In genomic region chrY:2887386-2887785, GRCh38 we compare ENCODE assay signal across 16 cellular contexts. TPM values are rescaled to one million over a fixed set of nuclear protein-coding genes. Genes with fewer than 3 reads are reported as not detected.
DNase-seq lines count a peak whose midpoint lies in the region; ATAC-seq and TF ChIP-seq lines count a peak whose summit lies in the region.
"Had no signal": no experiment of that assay in that cellular context is flagged by ENCODE, and none has a peak within 500 bp of the region (broad histone marks: within the 10 kb centered on the region; RNA-seq: fewer than 3 reads in every experiment).

No MANE protein-coding gene starts in this region.

- H3F3A ChIP-seq in GM23248 (ENCODE audit: insufficient read depth): peaks cover 22% of the 10 kb centered on the region; the same call in 1 of the 2 replicates

- no peaks in the 10 kb centered on the region for H3K9me2 ChIP-seq in GM23248 (ENCODE audit: insufficient read depth)

- no peaks in the 10 kb centered on the region for H3K9me3 Mint-ChIP-seq in CD4-positive, alpha-beta T cell
- no peaks in the 10 kb centered on the region for H3K9me3 Mint-ChIP-seq in endodermal cell
- H3K9me3 Mint-ChIP-seq: activated naive CD4-positive, alpha-beta T cell treated with anti-CD3 and anti-CD28 coated beads, Interleukin-2, amount 50 U/mL, for 24 hours had no signal

- in situ Hi-C loops in GM23248 (cut with MboI): no loop called here

- no peak for TF ChIP-seq CTCF in CD4-positive, alpha-beta T cell (IDR thresholded peaks at IDR 0.05)
- no peak for TF ChIP-seq CTCF in endodermal cell (conservative IDR thresholded peaks at IDR 0.05)
- no peak for TF ChIP-seq CTCF in omental fat pad (IDR thresholded peaks at IDR 0.05)

- no peaks in the 10 kb centered on the region for H3K36me3 Mint-ChIP-seq in CD4-positive, alpha-beta T cell (ENCODE audit: low read depth)
- H3K36me3 Mint-ChIP-seq in endodermal cell (ENCODE audit: low read depth): no peaks in the 10 kb centered on the region

- H3K27ac ChIP-seq in CD4-positive, alpha-beta T cell (ENCODE audit: low read depth, low read length): no peak overlapping the region
- H3K27ac ChIP-seq in GM23248 (peak overlapping the region; percentile 94), SJSA1 (peak overlapping the region; percentile 77), endodermal cell (ENCODE audit: low read depth, low read length) (peak overlapping the region; percentile 60)
- H3K27ac ChIP-seq: PC-9, upper lobe of left lung, VCaP had no signal

- POLR2A ChIA-PET in CD4-positive, alpha-beta T cell (lab: Charles Lee): no interaction called here

- no peak for ATAC-seq in CD4-positive, alpha-beta T cell (ENCODE audit: poor library complexity)
- no peak for ATAC-seq in HG03342 (IDR thresholded peaks at IDR 0.05; ENCODE audit: unreplicated experiment)
- no peak for ATAC-seq in GM21529 (IDR thresholded peaks at IDR 0.05; ENCODE audit: unreplicated experiment)
- no peak for ATAC-seq in omental fat pad (ENCODE audit: low FRiP score)
- ATAC-seq: GM12878 had no signal

- H3K36me3 ChIP-seq in GM23248 (ENCODE audit: low read depth) (no peaks in the 10 kb centered on the region), SJSA1 (no peaks in the 10 kb centered on the region), endodermal cell (ENCODE audit: control insufficient read depth, insufficient read depth, low read length) (no peaks in the 10 kb centered on the region)
- H3K36me3 ChIP-seq: upper lobe of left lung had no signal

- H3K4me1 ChIP-seq in GM23248 (ENCODE audit: insufficient read depth): peaks cover 25% of the 10 kb centered on the region
- peaks cover 20% of the 10 kb centered on the region for H3K4me1 ChIP-seq in SJSA1 (replicated peaks)
- H3K4me1 ChIP-seq in endodermal cell (ENCODE audit: control insufficient read depth, insufficient read depth, low read length): peaks cover 15% of the 10 kb centered on the region
- H3K4me1 ChIP-seq: upper lobe of left lung had no signal

- WGBS in GM23248 (ENCODE audit: low coverage in 1 of 2, low lambda C conversion rate in 2 of 2, missing lambda C conversion rate in 2 of 2), 2 experiments: 11 to 12% methylated on average over 4 to 5 of the region's 5 CpGs
- WGBS in endodermal cell (ENCODE audit: insufficient coverage in 1 of 2, insufficient read length in 1 of 2), 2 experiments: 46 to 82% methylated on average over 2 to 5 of the region's 5 CpGs

- H3K9ac ChIP-seq in GM23248 (peak overlapping the region; percentile 68), endodermal cell (ENCODE audit: extremely low read depth, low read length, poor library complexity, severe bottlenecking) (no peak overlapping the region)

- CTCF ChIA-PET in CD4-positive, alpha-beta T cell (lab: Charles Lee): no interaction called here

- DNase-seq in CD4-positive, alpha-beta T cell: peak in 2 of 10 experiments; percentile 4
- DNase-seq in GM23248 (peak; percentile 76), SJSA1 (ENCODE audit: low read depth in 1 of 2, low spot score in 2 of 2) (peak; percentile 26 to 55), endodermal cell (no peak), NCI-H1417 (lab: John Stamatoyannopoulos, UW) (no peak), omental fat pad (ENCODE audit: low spot score) (no peak)
- DNase-seq: COR-L47, mammary epithelial cell, NCI-H1930, PC-9, upper lobe of left lung had no signal

- no peaks in the 10 kb centered on the region for H3K9me3 ChIP-seq in CD4-positive, alpha-beta T cell (ENCODE audit: control insufficient read depth, low read length)
- no peaks in the 10 kb centered on the region for H3K9me3 ChIP-seq in GM23248 (ENCODE audit: low read depth)
- no peaks in the 10 kb centered on the region for H3K9me3 ChIP-seq in SJSA1 (replicated peaks)
- H3K9me3 ChIP-seq in endodermal cell (ENCODE audit: control insufficient read depth, low read length): no peaks in the 10 kb centered on the region
- H3K9me3 ChIP-seq: upper lobe of left lung had no signal

- H3K79me2 ChIP-seq in GM23248 (ENCODE audit: insufficient read depth): no peaks in the 10 kb centered on the region

- no peaks in the 10 kb centered on the region for H4K20me1 ChIP-seq in GM23248 (ENCODE audit: insufficient read depth)

- H3K27me3 Mint-ChIP-seq in CD4-positive, alpha-beta T cell: no peaks in the 10 kb centered on the region
- no peaks in the 10 kb centered on the region for H3K27me3 Mint-ChIP-seq in endodermal cell (ENCODE audit: insufficient read depth)
- H3K27me3 Mint-ChIP-seq: activated naive CD4-positive, alpha-beta T cell treated with anti-CD3 and anti-CD28 coated beads, Interleukin-2, amount 50 U/mL, for 24 hours had no signal

- H3K4me2 ChIP-seq in GM23248 (ENCODE audit: unreplicated experiment): peak overlapping the region; percentile 30
- H3K4me2 ChIP-seq: PC-9 had no signal

- H3K27me3 ChIP-seq in CD4-positive, alpha-beta T cell (ENCODE audit: control insufficient read depth, insufficient read depth, low read length): no peaks in the 10 kb centered on the region
- H3K27me3 ChIP-seq in GM23248 (replicated peaks; ENCODE audit: insufficient read depth): no peaks in the 10 kb centered on the region
- no peaks in the 10 kb centered on the region for H3K27me3 ChIP-seq in SJSA1 (replicated peaks)
- no peaks in the 10 kb centered on the region for H3K27me3 ChIP-seq in endodermal cell (ENCODE audit: control insufficient read depth, insufficient read depth, low read length, poor library complexity, severe bottlenecking)
- H3K27me3 ChIP-seq: upper lobe of left lung had no signal

- intact Hi-C loops in CD4-positive, alpha-beta T cell (cut with DNase I, micrococcal nuclease): no loop called here

- peaks cover 17% of the 10 kb centered on the region for H3K4me1 Mint-ChIP-seq in CD4-positive, alpha-beta T cell (ENCODE audit: low read depth)
- H3K4me1 Mint-ChIP-seq in endodermal cell: no peaks in the 10 kb centered on the region

- peak overlapping the region; percentile 42 for H3K4me3 Mint-ChIP-seq in CD4-positive, alpha-beta T cell
- H3K4me3 Mint-ChIP-seq in endodermal cell: no peak overlapping the region

- H3K27ac Mint-ChIP-seq in CD4-positive, alpha-beta T cell: peak overlapping the region; percentile 49
- no peak overlapping the region for H3K27ac Mint-ChIP-seq in endodermal cell
- H3K27ac Mint-ChIP-seq: activated naive CD4-positive, alpha-beta T cell treated with anti-CD3 and anti-CD28 coated beads, Interleukin-2, amount 50 U/mL, for 24 hours had no signal

- H2AFZ ChIP-seq in GM23248: peak overlapping the region; percentile 49; the same call in 1 of the 2 replicates
- H2AFZ ChIP-seq: PC-9 had no signal

- peak overlapping the region; percentile 30; the same call in 1 of the 2 replicates for H3K4me3 ChIP-seq in GM23248
- H3K4me3 ChIP-seq in SJSA1: no peak overlapping the region
- H3K4me3 ChIP-seq in endodermal cell (ENCODE audit: low read length): peak overlapping the region; percentile 73
- H3K4me3 ChIP-seq: GM12878, PC-9, upper lobe of left lung had no signal

RNA-seq across cellular contexts. Expression of gene RPS4Y1, which starts 46.0 kb away (rescaled TPM):
- total RNA-seq in CD4-positive, alpha-beta T cell: 100 to 1,000 TPM; 495 to 496 TPM
- 197 and 237 TPM in 2 replicates for total RNA-seq in GM23248 (2014; rRNA removed; shearing (Covaris generic))
- polyA plus RNA-seq in GM23248 (2016; fragmentation: Nextera tagmentation; extraction: Ambion mirVana): 196 and 204 TPM in 2 replicates
- 432 and 437 TPM in 2 replicates for total RNA-seq in SJSA1 (2014; rRNA removed; shearing (Covaris generic))
- total RNA-seq in endodermal cell (100 to 1,000 TPM in 1 of 2 donors, not detected in 1; 348 TPM), omental fat pad (100 to 1,000 TPM in 2 of 4 donors, under 1 TPM in 1, not detected in 1; 0.50 to 295 (median 260) TPM)
- polyA plus RNA-seq in endodermal cell (2013, experiment 1 of 2): 306 TPM
- polyA plus RNA-seq in endodermal cell (2013, experiment 2 of 2): 270 TPM
- total RNA-seq: PC-9 had no signal
- polyA plus RNA-seq: mammary epithelial cell had no signal

RNA-seq across cellular contexts. Expression of gene ZFY, which starts 47.8 kb away (rescaled TPM):
- total RNA-seq in CD4-positive, alpha-beta T cell: 10 to 100 TPM; 21.3 to 23.6 TPM
- total RNA-seq in GM23248 (2014; rRNA removed; shearing (Covaris generic)): 14.6 and 18.5 TPM in 2 replicates
- polyA plus RNA-seq in GM23248 (2016; fragmentation: Nextera tagmentation; extraction: Ambion mirVana): 9.6 and 10.0 TPM in 2 replicates
- total RNA-seq in SJSA1 (2014; rRNA removed; shearing (Covaris generic)): 18.8 and 41.8 TPM in 2 replicates
- total RNA-seq in endodermal cell (10 to 100 TPM in 1 of 2 donors, not detected in 1; 36.7 TPM), omental fat pad (10 to 100 TPM in 2 of 4 donors, not detected in 2; 17.9 to 21.6 TPM)
- 6.7 TPM for polyA plus RNA-seq in endodermal cell (2013, experiment 1 of 2)
- polyA plus RNA-seq in endodermal cell (2013, experiment 2 of 2): 7.5 TPM
- total RNA-seq: GM12878, mammary epithelial cell, PC-9 had no signal
- polyA plus RNA-seq: GM12878, mammary epithelial cell had no signal

Comparison
In these comparisons a context has a peak if more than half of its experiments do, and no peak if none do; other contexts are left out.
1. DNase-seq: peak in GM23248 (single experiment) and SJSA1 (2 of 2); none in endodermal cell (single experiment), NCI-H1417 (0 of 3) and omental fat pad (single experiment).